ENCODE assay signal across 20 cellular contexts in genomic region chr3:40054568-40055222, GRCh38.
DNase-seq lines count a peak whose midpoint lies in the region; ATAC-seq and TF ChIP-seq lines count a peak whose summit lies in the region.
"Had no signal": no experiment of that assay in that cellular context is flagged by ENCODE, and none has a peak within 500 bp of the region (broad histone marks: within the 10 kb centered on the region; RNA-seq: fewer than 3 reads in every experiment).

No MANE protein-coding gene starts in this region.

- no peaks in the 10 kb centered on the region for H3K79me1 ChIP-seq in mesendoderm (ENCODE audit: low read length)

- H3K36me3 ChIP-seq in mesendoderm (ENCODE audit: control insufficient read depth, insufficient read depth, low read length), result no peaks in the 10 kb centered on the region
- H3K36me3 ChIP-seq: prostate gland, vagina had no signal

- no peak overlapping the region for H2BK15ac ChIP-seq in mesendoderm (replicated peaks; ENCODE audit: low read depth)

- no peak overlapping the region for H2BK120ac ChIP-seq in mesendoderm (ENCODE audit: low read depth, low read length)

- H3K4me1 ChIP-seq in mesendoderm (ENCODE audit: control insufficient read depth, low read depth, low read length), result no peaks in the 10 kb centered on the region
- H3K4me1 ChIP-seq: Caco-2, prostate gland, vagina had no signal

- H4K5ac ChIP-seq in mesendoderm (ENCODE audit: low read length), result no peak overlapping the region

- no peak for ATAC-seq in HG03571 (IDR thresholded peaks at IDR 0.05; ENCODE audit: unreplicated experiment)
- ATAC-seq in GM21723 (IDR thresholded peaks at IDR 0.05; ENCODE audit: unreplicated experiment), result no peak
- ATAC-seq: activated naive CD4-positive, alpha-beta T cell treated with anti-CD3 and anti-CD28 coated beads, Interleukin-2, amount 50 U/mL, for 72 hours; GM23338; left lobe of liver had no signal

- WGBS in mesendoderm (ENCODE audit: extremely low coverage, insufficient coverage, low lambda C conversion rate), result no CpG with 5 or more reads among the region's 3 CpGs

- H2BK5ac ChIP-seq in mesendoderm (ENCODE audit: low read length), result no peak overlapping the region

- H3K56ac ChIP-seq in mesendoderm (ENCODE audit: low read length), result no peak overlapping the region

- H3K79me2 ChIP-seq in mesendoderm (ENCODE audit: control insufficient read depth, insufficient read depth, low read length), result no peaks in the 10 kb centered on the region

- no peak overlapping the region for H4K8ac ChIP-seq in mesendoderm (ENCODE audit: low read depth, low read length)

- no peak overlapping the region for H3K4ac ChIP-seq in mesendoderm (ENCODE audit: low read depth, low read length)

- no peak overlapping the region for H3K4me2 ChIP-seq in mesendoderm (ENCODE audit: low read length)
- H3K4me2 ChIP-seq: GM23338, PC-9 had no signal

- no peaks in the 10 kb centered on the region for H3K27me3 ChIP-seq in mesendoderm (ENCODE audit: insufficient read depth, low read length, poor library complexity)
- H3K27me3 ChIP-seq: vagina had no signal

- TF ChIP-seq CTCF in coronary artery (IDR thresholded peaks at IDR 0.05), result no peak

- peak overlapping the region; percentile 1 to 67 for H3K27ac ChIP-seq in coronary artery
- H3K27ac ChIP-seq in mesendoderm (ENCODE audit: low read depth, low read length), result no peak overlapping the region
- H3K27ac ChIP-seq: PC-9, prostate gland, skin epidermis, vagina had no signal

- no peak overlapping the region for H3K4me3 ChIP-seq in coronary artery
- H3K4me3 ChIP-seq in mesendoderm (ENCODE audit: low read length), result no peak overlapping the region
- H3K4me3 ChIP-seq: GM23338, PC-9, prostate gland, skin epidermis, vagina had no signal

- no peak overlapping the region for H3K9ac ChIP-seq in mesendoderm (ENCODE audit: low read length)

- no peak overlapping the region for H2AK5ac ChIP-seq in mesendoderm (ENCODE audit: low read length)

- no peak overlapping the region for H3K18ac ChIP-seq in mesendoderm (ENCODE audit: low read length)

- DNase-seq in GM04503 (ENCODE audit: low read depth) (peak; percentile 75), coronary artery (ENCODE audit: low spot score) (no peak), mesendoderm (peak; percentile 42), NCI-H2107 (lab: John Stamatoyannopoulos, UW) (no peak), NOMO-1 treated with DMSO at 0.1 percent for 48 hours (lab: John Stamatoyannopoulos, UW; ENCODE audit: unreplicated experiment) (no peak)
- DNase-seq: activated CD4-positive, alpha-beta T cell treated with anti-CD3 and anti-CD28 coated beads, Interleukin-2, amount 10 ng/mL, durations not matched to agents 7 days and 5 days; Caco-2; DMS79 treated with DMSO at 0.1 percent for 48 hours; NCI-H1930; PC-9; SHP77 treated with DMSO at 0.1 percent for 48 hours; stimulated activated CD4-positive, alpha-beta T cell treated with anti-CD3 and anti-CD28 coated beads, Interleukin-1b, Interleukin-23, amount 100 ng/mL, for 48 hours had no signal

- no peak overlapping the region for H3K23ac ChIP-seq in mesendoderm (ENCODE audit: low read length)

Comparison
In these comparisons a context has a peak if more than half of its experiments do, and no peak if none do; other contexts are left out.
1. DNase-seq: peak in GM04503 (single experiment) and mesendoderm (single experiment); none in coronary artery (single experiment), NCI-H2107 (single experiment) and NOMO-1 treated with DMSO at 0.1 percent for 48 hours (single experiment).